ENCODE assay signal across 9 cellular contexts in the genomic region with DNA sequence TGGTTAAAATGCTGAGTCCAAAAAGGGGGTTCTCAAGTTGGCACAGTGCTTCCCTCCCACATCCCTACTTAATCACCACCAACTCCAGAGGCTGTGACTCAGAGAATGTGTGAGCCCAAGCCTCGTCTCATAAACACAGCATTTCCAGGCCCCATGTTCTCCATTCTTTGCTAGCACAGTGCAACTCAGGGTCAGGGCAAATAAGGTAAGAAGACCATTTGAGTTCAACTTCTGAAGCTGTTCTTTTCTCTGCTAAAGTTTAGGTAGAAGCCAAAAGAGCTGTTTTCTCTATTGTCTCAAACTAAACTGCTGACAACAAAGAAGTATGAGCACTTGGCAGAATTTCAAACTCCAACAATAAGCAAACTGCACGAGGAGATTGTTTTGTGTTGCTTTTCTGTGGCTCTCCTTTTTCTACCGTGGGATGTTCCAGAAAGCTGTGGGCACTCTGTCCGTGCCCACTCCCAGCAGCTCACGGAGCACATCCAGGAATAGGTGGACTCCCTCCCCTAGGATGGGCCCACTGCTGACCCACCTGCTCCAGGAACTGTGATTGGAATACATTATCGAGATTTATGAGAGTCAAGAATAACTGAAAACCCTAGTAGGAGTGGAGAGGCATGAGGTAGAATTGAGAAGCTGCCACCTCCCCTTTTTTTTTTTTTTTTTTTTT.
DNase-seq lines count a peak whose midpoint lies in the region; ATAC-seq, FAIRE-seq and TF ChIP-seq lines count a peak whose summit lies in the region.
"Had no signal": no experiment of that assay in that cellular context is flagged by ENCODE, and none has a peak within 500 bp of the region (broad histone marks: within the 10 kb centered on the region; RNA-seq: fewer than 3 reads in every experiment).

No MANE protein-coding gene starts in this region.

- peak overlapping the region; percentile 88 for H3K27ac Mint-ChIP-seq in nephron progenitor cell

- H3K27ac ChIP-seq in A549 = peak overlapping the region; percentile 38 to 66; a peak in 4 of 6 replicates

- ATAC-seq in A549 (peak in 1 of 2 experiments; percentile 68; a peak in 3 of 6 replicates), esophagus mucosa (peak; percentile 53), GM21576 (IDR thresholded peaks at IDR 0.05; ENCODE audit: unreplicated experiment) (no peak)

- no peak for TF ChIP-seq EP300 in A549 (IDR thresholded peaks at IDR 0.05)

- no peak for TF ChIP-seq POLR2A in A549 (IDR thresholded peaks at IDR 0.05; ENCODE audit: low read length)

- peaks cover 12% of the 10 kb centered on the region for H3K27me3 Mint-ChIP-seq in nephron progenitor cell (ENCODE audit: low read depth, poor library complexity)

- no peak overlapping the region for H3K4me3 Mint-ChIP-seq in nephron progenitor cell

- no peak overlapping the region for H3K4me3 ChIP-seq in A549

- POLR2A ChIA-PET in A549 (lab: Yijun Ruan, JAX) = no interaction called here

- no peaks in the 10 kb centered on the region for H3K36me3 Mint-ChIP-seq in nephron progenitor cell (ENCODE audit: low read depth)

- no peaks in the 10 kb centered on the region for H3K9me3 Mint-ChIP-seq in nephron progenitor cell

- no peak overlapping the region for H3K4me2 ChIP-seq in A549

- peaks cover 20% of the 10 kb centered on the region; the same call in 1 of the 3 replicates for H3K4me1 ChIP-seq in A549

- FAIRE-seq in A549 (lab: Jason Lieb, UNC) = no peak

- WGBS in A549 (ENCODE audit: missing lambda C conversion rate) = 52% methylated on average over 6 of the region's 6 CpGs

- DNase-seq in A549 (ENCODE audit: low read depth in 1 of 2, low spot score in 1 of 2) = peak; percentile 7 to 16
- peak; percentile 85 for DNase-seq in LHCN-M2 (ENCODE audit: low read depth)
- DNase-seq in nephron progenitor cell = no peak
- DNase-seq in NCI-H748 (lab: John Stamatoyannopoulos, UW; ENCODE audit: unreplicated experiment) = no peak
- DNase-seq in NCI-H345 treated with DMSO at 0.1 percent for 48 hours (lab: John Stamatoyannopoulos, UW; ENCODE audit: unreplicated experiment) = no peak
- DNase-seq in amniotic stem cell (lab: John Stamatoyannopoulos, UW) = no peak
- DNase-seq: T-helper 1 cell had no signal

- H3K9me3 ChIP-seq in A549 = no peaks in the 10 kb centered on the region

- CTCF ChIA-PET in A549 (lab: Yijun Ruan, JAX) = interaction anchor here (0.5 kb wide), 1 partner anchor 42 kb away, joined by 3 read pairs; no protein-coding TSS in a partner anchor

- no peak for TF ChIP-seq CTCF in A549 (IDR thresholded peaks at IDR 0.05)
- TF ChIP-seq CTCF in nephron progenitor cell (IDR thresholded peaks at IDR 0.05) = no peak

- TF ChIP-seq RAD21 in A549 (conservative IDR thresholded peaks at IDR 0.05 in 1 of 2, IDR thresholded peaks at IDR 0.05 in 1 of 2) = no peak

- peaks cover 15% of the 10 kb centered on the region for H3K4me1 Mint-ChIP-seq in nephron progenitor cell

TF ChIP-seq in A549, 52 proteins besides CTCF, POLR2A, EP300 and RAD21:
- TF ChIP-seq FOXS1 (CRISPR knock-in tag; IDR thresholded peaks at IDR 0.05) = no peak
- no peak for TF ChIP-seq KDM1A (IDR thresholded peaks at IDR 0.05; ENCODE audit: low read depth)
- TF ChIP-seq ZNF302 (CRISPR knock-in tag; IDR thresholded peaks at IDR 0.05) = no peak
- no peak for TF ChIP-seq EHF (CRISPR knock-in tag; IDR thresholded peaks at IDR 0.05)
- no peak for TF ChIP-seq RFX5 (IDR thresholded peaks at IDR 0.05)
- no peak for TF ChIP-seq ZFP36 (IDR thresholded peaks at IDR 0.05; ENCODE audit: borderline replicate concordance, partially characterized antibody)
- TF ChIP-seq HEYL (CRISPR knock-in tag; IDR thresholded peaks at IDR 0.05) = no peak
- TF ChIP-seq RNF2 (IDR thresholded peaks at IDR 0.05; ENCODE audit: borderline replicate concordance, low read depth) = no peak
- no peak for TF ChIP-seq PHF8 (IDR thresholded peaks at IDR 0.05; ENCODE audit: borderline replicate concordance, low read depth)
- TF ChIP-seq SREBF2 (IDR thresholded peaks at IDR 0.05) = no peak
- TF ChIP-seq, protein P1, sequence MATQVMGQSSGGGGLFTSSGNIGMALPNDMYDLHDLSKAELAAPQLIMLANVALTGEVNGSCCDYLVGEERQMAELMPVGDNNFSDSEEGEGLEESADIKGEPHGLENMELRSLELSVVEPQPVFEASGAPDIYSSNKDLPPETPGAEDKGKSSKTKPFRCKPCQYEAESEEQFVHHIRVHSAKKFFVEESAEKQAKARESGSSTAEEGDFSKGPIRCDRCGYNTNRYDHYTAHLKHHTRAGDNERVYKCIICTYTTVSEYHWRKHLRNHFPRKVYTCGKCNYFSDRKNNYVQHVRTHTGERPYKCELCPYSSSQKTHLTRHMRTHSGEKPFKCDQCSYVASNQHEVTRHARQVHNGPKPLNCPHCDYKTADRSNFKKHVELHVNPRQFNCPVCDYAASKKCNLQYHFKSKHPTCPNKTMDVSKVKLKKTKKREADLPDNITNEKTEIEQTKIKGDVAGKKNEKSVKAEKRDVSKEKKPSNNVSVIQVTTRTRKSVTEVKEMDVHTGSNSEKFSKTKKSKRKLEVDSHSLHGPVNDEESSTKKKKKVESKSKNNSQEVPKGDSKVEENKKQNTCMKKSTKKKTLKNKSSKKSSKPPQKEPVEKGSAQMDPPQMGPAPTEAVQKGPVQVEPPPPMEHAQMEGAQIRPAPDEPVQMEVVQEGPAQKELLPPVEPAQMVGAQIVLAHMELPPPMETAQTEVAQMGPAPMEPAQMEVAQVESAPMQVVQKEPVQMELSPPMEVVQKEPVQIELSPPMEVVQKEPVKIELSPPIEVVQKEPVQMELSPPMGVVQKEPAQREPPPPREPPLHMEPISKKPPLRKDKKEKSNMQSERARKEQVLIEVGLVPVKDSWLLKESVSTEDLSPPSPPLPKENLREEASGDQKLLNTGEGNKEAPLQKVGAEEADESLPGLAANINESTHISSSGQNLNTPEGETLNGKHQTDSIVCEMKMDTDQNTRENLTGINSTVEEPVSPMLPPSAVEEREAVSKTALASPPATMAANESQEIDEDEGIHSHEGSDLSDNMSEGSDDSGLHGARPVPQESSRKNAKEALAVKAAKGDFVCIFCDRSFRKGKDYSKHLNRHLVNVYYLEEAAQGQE (IDR thresholded peaks at IDR 0.05) = no peak
- TF ChIP-seq, protein P2, sequence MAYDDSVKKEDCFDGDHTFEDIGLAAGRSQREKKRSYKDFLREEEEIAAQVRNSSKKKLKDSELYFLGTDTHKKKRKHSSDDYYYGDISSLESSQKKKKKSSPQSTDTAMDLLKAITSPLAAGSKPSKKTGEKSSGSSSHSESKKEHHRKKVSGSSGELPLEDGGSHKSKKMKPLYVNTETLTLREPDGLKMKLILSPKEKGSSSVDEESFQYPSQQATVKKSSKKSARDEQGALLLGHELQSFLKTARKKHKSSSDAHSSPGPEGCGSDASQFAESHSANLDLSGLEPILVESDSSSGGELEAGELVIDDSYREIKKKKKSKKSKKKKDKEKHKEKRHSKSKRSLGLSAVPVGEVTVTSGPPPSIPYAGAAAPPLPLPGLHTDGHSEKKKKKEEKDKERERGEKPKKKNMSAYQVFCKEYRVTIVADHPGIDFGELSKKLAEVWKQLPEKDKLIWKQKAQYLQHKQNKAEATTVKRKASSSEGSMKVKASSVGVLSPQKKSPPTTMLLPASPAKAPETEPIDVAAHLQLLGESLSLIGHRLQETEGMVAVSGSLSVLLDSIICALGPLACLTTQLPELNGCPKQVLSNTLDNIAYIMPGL (CRISPR knock-in tag; IDR thresholded peaks at IDR 0.05; ENCODE audit: borderline replicate concordance) = no peak
- no peak for TF ChIP-seq HDAC2 (IDR thresholded peaks at IDR 0.05)
- TF ChIP-seq MAFK (IDR thresholded peaks at IDR 0.05; ENCODE audit: partially characterized antibody) = no peak
- TF ChIP-seq, protein P3, sequence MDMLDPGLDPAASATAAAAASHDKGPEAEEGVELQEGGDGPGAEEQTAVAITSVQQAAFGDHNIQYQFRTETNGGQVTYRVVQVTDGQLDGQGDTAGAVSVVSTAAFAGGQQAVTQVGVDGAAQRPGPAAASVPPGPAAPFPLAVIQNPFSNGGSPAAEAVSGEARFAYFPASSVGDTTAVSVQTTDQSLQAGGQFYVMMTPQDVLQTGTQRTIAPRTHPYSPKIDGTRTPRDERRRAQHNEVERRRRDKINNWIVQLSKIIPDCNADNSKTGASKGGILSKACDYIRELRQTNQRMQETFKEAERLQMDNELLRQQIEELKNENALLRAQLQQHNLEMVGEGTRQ (IDR thresholded peaks at IDR 0.05) = no peak
- no peak for TF ChIP-seq CHD4 (IDR thresholded peaks at IDR 0.05; ENCODE audit: borderline replicate concordance)
- TF ChIP-seq MYC (IDR thresholded peaks at IDR 0.05; ENCODE audit: borderline replicate concordance, low read length) = no peak
- TF ChIP-seq, protein P4, sequence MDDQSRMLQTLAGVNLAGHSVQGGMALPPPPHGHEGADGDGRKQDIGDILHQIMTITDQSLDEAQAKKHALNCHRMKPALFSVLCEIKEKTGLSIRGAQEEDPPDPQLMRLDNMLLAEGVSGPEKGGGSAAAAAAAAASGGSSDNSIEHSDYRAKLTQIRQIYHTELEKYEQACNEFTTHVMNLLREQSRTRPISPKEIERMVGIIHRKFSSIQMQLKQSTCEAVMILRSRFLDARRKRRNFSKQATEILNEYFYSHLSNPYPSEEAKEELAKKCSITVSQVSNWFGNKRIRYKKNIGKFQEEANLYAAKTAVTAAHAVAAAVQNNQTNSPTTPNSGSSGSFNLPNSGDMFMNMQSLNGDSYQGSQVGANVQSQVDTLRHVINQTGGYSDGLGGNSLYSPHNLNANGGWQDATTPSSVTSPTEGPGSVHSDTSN (IDR thresholded peaks at IDR 0.05) = no peak
TF ChIP-seq in A549: peak in this region for 0.

Comparison
In these comparisons a context has a peak if more than half of its experiments do, and no peak if none do; other contexts are left out.
1. DNase-seq: peak in A549 (2 of 2) and LHCN-M2 (single experiment); none in nephron progenitor cell (single experiment), NCI-H748 (single experiment), NCI-H345 treated with DMSO at 0.1 percent for 48 hours (single experiment) and amniotic stem cell (single experiment).